Comparison of ENCODE assay signal across 27 cellular contexts in the genomic region with DNA sequence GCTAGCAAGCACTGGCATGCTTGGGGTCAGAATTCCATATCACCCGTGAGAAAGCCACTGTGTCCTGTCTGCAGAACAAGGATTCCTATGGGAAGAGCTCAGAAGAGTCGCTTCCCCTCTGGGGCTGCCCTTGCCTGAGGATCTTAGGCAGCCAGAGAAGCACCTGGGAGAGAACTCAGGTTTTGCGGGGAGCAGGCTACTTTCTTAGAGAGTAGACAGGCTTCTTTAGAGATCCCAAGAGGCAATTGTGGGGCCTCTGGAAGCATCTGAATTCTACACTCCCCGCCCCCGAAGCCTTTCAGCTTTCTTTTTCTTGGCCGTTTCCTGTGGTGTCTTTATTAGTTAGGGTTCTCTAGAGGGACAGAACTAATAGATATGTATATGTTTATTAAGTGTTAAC. TPM values are rescaled to one million over a fixed set of nuclear protein-coding genes. Genes with fewer than 3 reads are reported as not detected.
DNase-seq lines count a peak whose midpoint lies in the region; ATAC-seq and TF ChIP-seq lines count a peak whose summit lies in the region.
"Had no signal": no experiment of that assay in that cellular context is flagged by ENCODE, and none has a peak within 500 bp of the region (broad histone marks: within the 10 kb centered on the region; RNA-seq: fewer than 3 reads in every experiment).

No MANE protein-coding gene starts in this region.

- no peak overlapping the region for H2BK20ac ChIP-seq in IMR-90 (ENCODE audit: low read depth, low read length)

- H3K4me2 ChIP-seq in BLaER1 treated with 17β-estradiol and CSF1 and Interleukin-3, amounts not matched to agents 10 nM and 100 nM = peak overlapping the region in 7 of 11 experiments; percentile 30 to 46 (median 34); a peak in 12 of 22 replicates
- no peak overlapping the region for H3K4me2 ChIP-seq in IMR-90 (ENCODE audit: low read depth, low read length)
- no peak overlapping the region for H3K4me2 ChIP-seq in OCI-LY7 (ENCODE audit: low read length)
- H3K4me2 ChIP-seq: PC-9 had no signal

- H3K36me3 Mint-ChIP-seq in mesothelial cell of epicardium = no peaks in the 10 kb centered on the region
- H3K36me3 Mint-ChIP-seq in stimulated activated effector memory CD8-positive, alpha-beta T cell treated with anti-CD3 and anti-CD28 coated beads, Interleukin-12 subunit alpha, Interleukin-12 subunit beta, amount 100 ng/mL, for 72 hours = no peaks in the 10 kb centered on the region

- no peak for TF ChIP-seq EP300 in esophagus muscularis mucosa (IDR thresholded peaks at IDR 0.05)

- H3K9me2 ChIP-seq in OCI-LY7 (ENCODE audit: insufficient read depth, low read length) = no peaks in the 10 kb centered on the region

- H3K79me2 ChIP-seq in OCI-LY7 (ENCODE audit: insufficient read depth, low read depth, low read length) = no peaks in the 10 kb centered on the region

- no peak overlapping the region for H4K8ac ChIP-seq in IMR-90 (ENCODE audit: low read depth in 2 of 2, low read length in 2 of 2)

- H3K23ac ChIP-seq in IMR-90 (ENCODE audit: low read depth, low read length) = no peak overlapping the region

- no peak overlapping the region for H3K14ac ChIP-seq in IMR-90 (replicated peaks; ENCODE audit: low read depth, low read length)

- H3K4ac ChIP-seq in IMR-90 (ENCODE audit: low read depth, low read length) = no peak overlapping the region

- no peak overlapping the region for H3K18ac ChIP-seq in IMR-90 (ENCODE audit: low read depth, low read length)

- no peak overlapping the region for H2BK15ac ChIP-seq in IMR-90 (ENCODE audit: low read depth, low read length)

- no peak overlapping the region for H3K56ac ChIP-seq in IMR-90 (ENCODE audit: extremely low read depth, insufficient read depth, low read length)

- peak; percentile 18; the same call in 1 of the 2 replicates for ATAC-seq in IMR-90 (ENCODE audit: low read depth)
- ATAC-seq in stimulated activated effector memory CD8-positive, alpha-beta T cell treated with anti-CD3 and anti-CD28 coated beads, Interleukin-12 subunit alpha, Interleukin-12 subunit beta, amount 100 ng/mL, for 72 hours = no peak
- ATAC-seq: K562, Right ventricle myocardium inferior, SK-N-SH treated with all-trans-retinoic acid at 6 μM for 48 hours had no signal

- no peak overlapping the region for H3K4me3 Mint-ChIP-seq in mesothelial cell of epicardium
- no peak overlapping the region for H3K4me3 Mint-ChIP-seq in stimulated activated effector memory CD8-positive, alpha-beta T cell treated with anti-CD3 and anti-CD28 coated beads, Interleukin-12 subunit alpha, Interleukin-12 subunit beta, amount 100 ng/mL, for 72 hours
- H3K4me3 Mint-ChIP-seq: CD4-positive, alpha-beta memory T cell had no signal

- H3K27ac ChIP-seq in BLaER1 treated with 17β-estradiol and CSF1 and Interleukin-3, amounts not matched to agents 10 nM and 100 nM = no peak overlapping the region
- H3K27ac ChIP-seq in IMR-90 (ENCODE audit: insufficient read depth, low read length) = no peak overlapping the region
- no peak overlapping the region for H3K27ac ChIP-seq in esophagus muscularis mucosa (replicated peaks in 1 of 4)
- no peak overlapping the region for H3K27ac ChIP-seq in OCI-LY7 (ENCODE audit: low read depth, low read length, poor library complexity, severe bottlenecking)
- H3K27ac ChIP-seq: PC-9, SJCRH30 had no signal

- no CpG with 5 or more reads among the region's 6 CpGs for WGBS in IMR-90 (ENCODE audit: extremely low coverage in 2 of 2, insufficient read length in 1 of 2), 2 experiments
- 77% methylated on average over 6 of the region's 6 CpGs for WGBS in esophagus muscularis mucosa

- no peak overlapping the region for H4K5ac ChIP-seq in IMR-90 (ENCODE audit: low read depth, low read length)

- in situ Hi-C loops in IMR-90 (cut with MboI; ENCODE audit: low sequenced_read_pairs) (no loop called here), ACHN (cut with HindIII; ENCODE audit: low pct_ligation_motif_present, low pct_unique_long_range_greater_than_20kb, low sequenced_read_pairs) (no loop called here)

- no peaks in the 10 kb centered on the region; a peak in 1 of 22 replicates for H3K9me3 ChIP-seq in BLaER1 treated with 17β-estradiol and CSF1 and Interleukin-3, amounts not matched to agents 10 nM and 100 nM (replicated peaks in 1 of 11)
- H3K9me3 ChIP-seq in IMR-90 (ENCODE audit: control insufficient read depth, insufficient read depth, low read length) (no peaks in the 10 kb centered on the region), esophagus muscularis mucosa (no peaks in the 10 kb centered on the region), OCI-LY7 (ENCODE audit: low read length) (no peaks in the 10 kb centered on the region)
- H3K9me3 ChIP-seq: SJCRH30 had no signal

- H3K27me3 Mint-ChIP-seq in mesothelial cell of epicardium (ENCODE audit: low read depth) = no peaks in the 10 kb centered on the region
- H3K27me3 Mint-ChIP-seq: CD4-positive, alpha-beta memory T cell had no signal

- intact Hi-C loops in IMR-90 (cut with micrococcal nuclease) (no loop called here), esophagus muscularis mucosa (cut with DNase I) (no loop called here), OCI-LY7 (cut with micrococcal nuclease; ENCODE audit: unreplicated experiment) (no loop called here)

- TF ChIP-seq CTCF in IMR-90 (conservative IDR thresholded peaks at IDR 0.05; ENCODE audit: low read depth, low read length) = no peak
- TF ChIP-seq CTCF in esophagus muscularis mucosa (IDR thresholded peaks at IDR 0.05) = no peak
- TF ChIP-seq CTCF in mesothelial cell of epicardium (IDR thresholded peaks at IDR 0.05; ENCODE audit: unreplicated experiment) = no peak
- no peak for TF ChIP-seq CTCF in OCI-LY7 (conservative IDR thresholded peaks at IDR 0.05; ENCODE audit: low read length)

- peaks cover 23 to 43% (median 35%) of the 10 kb centered on the region in 10 experiments for H3K4me1 ChIP-seq in BLaER1 treated with 17β-estradiol and CSF1 and Interleukin-3, amounts not matched to agents 10 nM and 100 nM
- H3K4me1 ChIP-seq in IMR-90 (ENCODE audit: control insufficient read depth, insufficient read depth, low read length) = peaks cover 1% of the 10 kb centered on the region; the same call in 1 of the 2 replicates
- peaks cover 45 to 78% (median 64%) of the 10 kb centered on the region in 4 donors for H3K4me1 ChIP-seq in esophagus muscularis mucosa
- H3K4me1 ChIP-seq in OCI-LY7 (ENCODE audit: insufficient read depth, low read length, poor library complexity, severe bottlenecking) = peaks cover 5% of the 10 kb centered on the region
- H3K4me1 ChIP-seq: SJCRH30 had no signal

- H3K4me1 Mint-ChIP-seq in mesothelial cell of epicardium = no peaks in the 10 kb centered on the region
- H3K4me1 Mint-ChIP-seq in stimulated activated effector memory CD8-positive, alpha-beta T cell treated with anti-CD3 and anti-CD28 coated beads, Interleukin-12 subunit alpha, Interleukin-12 subunit beta, amount 100 ng/mL, for 72 hours = peaks cover 30% of the 10 kb centered on the region

- peaks cover 21% of the 10 kb centered on the region for H3K9me1 ChIP-seq in IMR-90 (ENCODE audit: insufficient read depth, low read length)

- H2AFZ ChIP-seq in IMR-90 (replicated peaks; ENCODE audit: low read length, poor library complexity) (no peak overlapping the region), OCI-LY7 (ENCODE audit: low read length) (no peak overlapping the region)
- H2AFZ ChIP-seq: PC-9 had no signal

- peaks cover 44 to 76% of the 10 kb centered on the region in 2 experiments for H3K79me1 ChIP-seq in IMR-90 (ENCODE audit: low read depth in 1 of 2, low read length in 2 of 2)

- peaks cover 72 to 100% (median 95%) of the 10 kb centered on the region in 11 experiments; a peak in 21 of 22 replicates for H4K20me1 ChIP-seq in BLaER1 treated with 17β-estradiol and CSF1 and Interleukin-3, amounts not matched to agents 10 nM and 100 nM
- H4K20me1 ChIP-seq in IMR-90 (ENCODE audit: insufficient read depth, low read length) = peaks cover 80% of the 10 kb centered on the region
- no peaks in the 10 kb centered on the region for H4K20me1 ChIP-seq in OCI-LY7 (ENCODE audit: insufficient read depth, low read length)

- DNase-seq in IMR-90 = no peak
- peak; percentile 66 for DNase-seq in esophagus muscularis mucosa (ENCODE audit: extremely low spot score)
- peak in 1 of 2 experiments; percentile 25 for DNase-seq in mesothelial cell of epicardium (ENCODE audit: low spot score in 2 of 2, unreplicated experiment in 2 of 2)
- no peak for DNase-seq in NCI-H2171 (lab: John Stamatoyannopoulos, UW)
- DNase-seq in ACHN = no peak
- no peak for DNase-seq in OCI-LY7 (ENCODE audit: low spot score)
- DNase-seq in stimulated activated effector memory CD8-positive, alpha-beta T cell treated with anti-CD3 and anti-CD28 coated beads, Interleukin-12 subunit alpha, Interleukin-12 subunit beta, amount 100 ng/mL, for 72 hours (ENCODE audit: low spot score in 2 of 2) = no peak
- DNase-seq: 8988T; CD4-positive, alpha-beta memory T cell; COR-L47; DMS53; HCEC 1CT; Kasumi-1; MV-4-11; NCI-H1105; NCI-H1436 treated with DMSO at 0.1 percent for 48 hours; NCI-H1930; NCI-H2107; NCI-H446; NCI-H524 treated with DMSO at 0.1 percent for 48 hours; NCI-H774; PC-9; SJCRH30 had no signal

- no TSS peak for BruUV-seq in IMR-90 (replicated peaks; lab: Mats Ljungman, UMichigan)
- no TSS peak for BruUV-seq in OCI-LY7 (replicated peaks; lab: Mats Ljungman, UMichigan)

- no peaks in the 10 kb centered on the region for H3K27me3 ChIP-seq in BLaER1 treated with 17β-estradiol and CSF1 and Interleukin-3, amounts not matched to agents 10 nM and 100 nM
- H3K27me3 ChIP-seq in IMR-90 (ENCODE audit: control insufficient read depth, insufficient read depth, low read length) (no peaks in the 10 kb centered on the region), esophagus muscularis mucosa (no peaks in the 10 kb centered on the region)
- H3K27me3 ChIP-seq: SJCRH30 had no signal

- H2BK120ac ChIP-seq in IMR-90 (ENCODE audit: low read depth, low read length) = no peak overlapping the region

- H3K27ac Mint-ChIP-seq in mesothelial cell of epicardium = peak overlapping the region; percentile 57
- no peak overlapping the region for H3K27ac Mint-ChIP-seq in stimulated activated effector memory CD8-positive, alpha-beta T cell treated with anti-CD3 and anti-CD28 coated beads, Interleukin-12 subunit alpha, Interleukin-12 subunit beta, amount 100 ng/mL, for 72 hours

- CTCF ChIA-PET in IMR-90 (lab: Yijun Ruan, JAX) (no interaction called here), OCI-LY7 (lab: Charles Lee; ENCODE audit: unreplicated experiment) (no interaction called here)

- dilution Hi-C loops in IMR-90 (cut with HindIII; ENCODE audit: low sequenced_read_pairs, unreplicated experiment) = no loop called here

- TF ChIP-seq POLR2A in IMR-90 (IDR thresholded peaks at IDR 0.05; ENCODE audit: low read depth, low read length) (no peak), esophagus muscularis mucosa (IDR thresholded peaks at IDR 0.05; ENCODE audit: low read depth) (no peak)

- no peak overlapping the region for H2AK9ac ChIP-seq in IMR-90 (replicated peaks; ENCODE audit: low read depth, low read length, poor library complexity)

- peaks cover 0 to 13% (median 5%) of the 10 kb centered on the region in 11 experiments; a peak in 6 of 22 replicates for H3K36me3 ChIP-seq in BLaER1 treated with 17β-estradiol and CSF1 and Interleukin-3, amounts not matched to agents 10 nM and 100 nM
- H3K36me3 ChIP-seq in IMR-90 (ENCODE audit: control insufficient read depth, insufficient read depth, low read length) (no peaks in the 10 kb centered on the region), esophagus muscularis mucosa (peaks cover 0 to 6% (median 0%) of the 10 kb centered on the region in 4 donors), OCI-LY7 (ENCODE audit: insufficient read depth, low read length) (no peaks in the 10 kb centered on the region)

- no peak overlapping the region for H2BK5ac ChIP-seq in IMR-90 (ENCODE audit: low read depth, low read length, poor library complexity, severe bottlenecking)

- no peak overlapping the region for H2AK5ac ChIP-seq in IMR-90 (ENCODE audit: low read depth, low read length)

- no peak overlapping the region for H4K91ac ChIP-seq in IMR-90 (ENCODE audit: insufficient read depth, low read depth, low read length)

- no peaks in the 10 kb centered on the region for H3K9me3 Mint-ChIP-seq in mesothelial cell of epicardium
- H3K9me3 Mint-ChIP-seq in stimulated activated effector memory CD8-positive, alpha-beta T cell treated with anti-CD3 and anti-CD28 coated beads, Interleukin-12 subunit alpha, Interleukin-12 subunit beta, amount 100 ng/mL, for 72 hours = no peaks in the 10 kb centered on the region
- H3K9me3 Mint-ChIP-seq: CD4-positive, alpha-beta memory T cell had no signal

- POLR2A ChIA-PET in IMR-90 (lab: Charles Lee; ENCODE audit: unreplicated experiment) = no interaction called here
- POLR2A ChIA-PET in OCI-LY7 (lab: Charles Lee) = no interaction called here

- H3K4me3 ChIP-seq in BLaER1 treated with 17β-estradiol and CSF1 and Interleukin-3, amounts not matched to agents 10 nM and 100 nM = no peak overlapping the region
- H3K4me3 ChIP-seq in IMR-90 (ENCODE audit: insufficient read depth, low read depth, low read length) (no peak overlapping the region), esophagus muscularis mucosa (no peak overlapping the region), OCI-LY7 (ENCODE audit: low read depth, low read length, poor library complexity, severe bottlenecking) (no peak overlapping the region)
- H3K4me3 ChIP-seq: K562, PC-9, SJCRH30 had no signal

- H3K9ac ChIP-seq in BLaER1 treated with 17β-estradiol and CSF1 and Interleukin-3, amounts not matched to agents 10 nM and 100 nM = peak overlapping the region in 2 of 11 experiments; percentile 29 to 35; a peak in 1 of 22 replicates
- no peak overlapping the region for H3K9ac ChIP-seq in IMR-90 (ENCODE audit: low read depth, low read length)

- no peak for TF ChIP-seq RAD21 in IMR-90 (IDR thresholded peaks at IDR 0.05; ENCODE audit: low read length)

RNA-seq across cellular contexts. Expression of gene PHF2, which starts 40.9 kb away (rescaled TPM):
- total RNA-seq in IMR-90 (2012; rRNA removed) (5.9 and 6.9 TPM in 2 replicates), esophagus muscularis mucosa (10 to 100 TPM; 35.7 to 53.5 (median 43.2) TPM), mesothelial cell of epicardium (37.6 to 38.5 TPM (median 37.6 TPM) in 3 replicates), OCI-LY7 (2022) (23.7 and 24.6 TPM in 2 replicates)
- polyA plus RNA-seq in IMR-90 (2012; rRNA removed) = 9.5 and 9.6 TPM in 2 replicates
- polyA plus RNA-seq in IMR-90 (2012; cell fraction: cytosol; rRNA removed) = 5.9 and 8.8 TPM in 2 replicates
- 21.2 and 22.2 TPM in 2 replicates for polyA plus RNA-seq in IMR-90 (2012; cell fraction: nucleus; rRNA removed; ENCODE audit: low replicate concordance)
- total RNA-seq in OCI-LY7 (2014; rRNA removed; shearing (Covaris generic)) = 18.9 and 20.6 TPM in 2 replicates

Comparison
In these comparisons a context has a peak if more than half of its experiments do, and no peak if none do; other contexts are left out.
1. H3K4me2 ChIP-seq: peak in BLaER1 treated with 17β-estradiol and CSF1 and Interleukin-3, amounts not matched to agents 10 nM and 100 nM (7 of 11); none in IMR-90 (single experiment) and OCI-LY7 (single experiment).